In the genomic region with DNA sequence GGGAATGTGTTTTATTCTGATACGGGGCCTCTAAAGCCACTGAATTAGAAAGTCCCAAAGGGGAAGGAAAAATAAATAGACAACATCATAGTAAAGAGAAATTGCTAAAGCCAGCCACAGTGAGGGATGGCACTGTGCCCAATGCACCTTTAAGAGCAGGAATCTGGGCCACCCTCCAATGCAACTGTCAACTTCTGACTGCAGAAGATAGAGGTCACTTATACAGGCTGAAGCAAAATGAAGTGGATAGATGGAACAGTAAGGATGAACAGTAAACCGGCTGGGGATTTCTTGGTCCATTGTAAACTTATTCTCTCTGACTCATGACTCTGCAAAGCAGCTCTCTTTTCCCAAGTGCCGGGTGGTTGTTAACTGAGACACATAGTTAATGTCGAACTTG, we compare ENCODE assay signal across 13 cellular contexts. TPM values are rescaled to one million over a fixed set of nuclear protein-coding genes. Genes with fewer than 3 reads are reported as not detected.
A peak's percentile ranks its signal among the peaks of the same experiment; 100 is the strongest.
DNase-seq lines count a peak whose midpoint lies in the region; ATAC-seq and TF ChIP-seq lines count a peak whose summit lies in the region.
"Had no signal": no experiment of that assay in that cellular context is flagged by ENCODE, and none has a peak within 500 bp of the region (broad histone marks: within the 10 kb centered on the region; RNA-seq: fewer than 3 reads in every experiment).

No MANE protein-coding gene starts in this region.

- no peak overlapping the region for H3K9ac ChIP-seq in MM.1S (ENCODE audit: low read length)

- H3K4me2 ChIP-seq in MM.1S (ENCODE audit: low read depth, low read length): no peak overlapping the region

- H3K27me3 ChIP-seq in prostate gland (replicated peaks; ENCODE audit: insufficient read depth) (no peaks in the 10 kb centered on the region), MM.1S (replicated peaks; ENCODE audit: insufficient read depth, low read length) (no peaks in the 10 kb centered on the region)

- H3K9me3 ChIP-seq in prostate gland (no peaks in the 10 kb centered on the region), MM.1S (replicated peaks; ENCODE audit: insufficient read depth, low read length) (no peaks in the 10 kb centered on the region)
- H3K9me3 ChIP-seq: thoracic aorta had no signal

- DNase-seq in H4 (ENCODE audit: low spot score): peak; percentile 33
- peak; percentile 10 for DNase-seq in NCI-H345 treated with DMSO at 0.1 percent for 48 hours (lab: John Stamatoyannopoulos, UW; ENCODE audit: unreplicated experiment)
- peak; percentile 5 to 14 for DNase-seq in dermis microvascular lymphatic vessel endothelial cell (ENCODE audit: low read depth in 2 of 2)
- peak; percentile 74 for DNase-seq in prostate gland (ENCODE audit: low spot score)
- DNase-seq in MM.1S: no peak
- no peak for DNase-seq in NCI-H748 (lab: John Stamatoyannopoulos, UW; ENCODE audit: unreplicated experiment)
- DNase-seq: activated T-cell treated with anti-CD3 and anti-CD28 coated beads, Interleukin-2, amount 50 U/mL, for 1 hour; natural killer cell; T1000 had no signal

- no peaks in the 10 kb centered on the region for H4K20me1 ChIP-seq in MM.1S (ENCODE audit: insufficient read depth, low read length)

- H3K4me3 ChIP-seq in prostate gland: no peak overlapping the region
- H3K4me3 ChIP-seq in MM.1S (ENCODE audit: low read length): no peak overlapping the region
- H3K4me3 ChIP-seq: coronary artery, thoracic aorta had no signal

- ATAC-seq in GM19328 (IDR thresholded peaks at IDR 0.05; ENCODE audit: unreplicated experiment): no peak
- no peak for ATAC-seq in GM21576 (IDR thresholded peaks at IDR 0.05; ENCODE audit: unreplicated experiment)
- ATAC-seq: natural killer cell had no signal

- TF ChIP-seq POLR2A in prostate gland (IDR thresholded peaks at IDR 0.05): no peak

- WGBS in prostate gland: 18% methylated on average over 4 of the region's 4 CpGs

- H2AFZ ChIP-seq in MM.1S (ENCODE audit: low read length): no peak overlapping the region

- no peaks in the 10 kb centered on the region for H3K79me2 ChIP-seq in MM.1S (ENCODE audit: low read length)

- no peaks in the 10 kb centered on the region for H3K4me1 ChIP-seq in prostate gland (replicated peaks)
- no peaks in the 10 kb centered on the region for H3K4me1 ChIP-seq in MM.1S (ENCODE audit: low read length)

- H3K36me3 ChIP-seq in prostate gland: no peaks in the 10 kb centered on the region
- H3K36me3 ChIP-seq in MM.1S (replicated peaks; ENCODE audit: insufficient read depth, low read length): no peaks in the 10 kb centered on the region

- H3K27ac ChIP-seq in prostate gland: no peak overlapping the region
- H3K27ac ChIP-seq in MM.1S (ENCODE audit: low read length): no peak overlapping the region
- H3K27ac ChIP-seq: coronary artery, thoracic aorta had no signal

- no peaks in the 10 kb centered on the region for H3K9me2 ChIP-seq in MM.1S (replicated peaks; ENCODE audit: insufficient read depth, low read length)

- H3F3A ChIP-seq in MM.1S (ENCODE audit: insufficient read depth, low read length): no peaks in the 10 kb centered on the region

- TF ChIP-seq CTCF in prostate gland (IDR thresholded peaks at IDR 0.05) (no peak), MM.1S (IDR thresholded peaks at IDR 0.05; ENCODE audit: low read length) (no peak)

- intact Hi-C loops in prostate gland (cut with DNase I): no loop called here

RNA-seq across cellular contexts. Expression of a gene that starts 54.0 kb away (rescaled TPM):
- not detected in 2 replicates for total RNA-seq in H4 (2014; rRNA removed; shearing (Covaris generic))
- total RNA-seq in dermis microvascular lymphatic vessel endothelial cell (0.13 TPM in 2 replicates), prostate gland (1 to 10 TPM; 2.6 to 3.0 TPM)

Comparison
In these comparisons a context has a peak if more than half of its experiments do, and no peak if none do; other contexts are left out.
1. DNase-seq: peak in H4 (single experiment), NCI-H345 treated with DMSO at 0.1 percent for 48 hours (single experiment), dermis microvascular lymphatic vessel endothelial cell (2 of 2) and prostate gland (single experiment); none in MM.1S (single experiment) and NCI-H748 (single experiment).